ENCODE assay signal across 22 cellular contexts in genomic region chr5:1555808-1556681, GRCh38. TPM values are rescaled to one million over a fixed set of nuclear protein-coding genes. Genes with fewer than 3 reads are reported as not detected.
DNase-seq lines count a peak whose midpoint lies in the region; ATAC-seq and TF ChIP-seq lines count a peak whose summit lies in the region.
"Had no signal": no experiment of that assay in that cellular context is flagged by ENCODE, and none has a peak within 500 bp of the region (broad histone marks: within the 10 kb centered on the region; RNA-seq: fewer than 3 reads in every experiment).

No MANE protein-coding gene starts in this region.

- H3K27ac ChIP-seq in PC-9 (no peak overlapping the region), lower lobe of right lung (peak overlapping the region; percentile 86), transverse colon (no peak overlapping the region)
- H3K27ac ChIP-seq: 22Rv1, epithelial cell of prostate, SJCRH30, testis had no signal

- H3K27me3 ChIP-seq in PC-9 (ENCODE audit: insufficient read depth, low read depth) (peaks cover 25% of the 10 kb centered on the region), lower lobe of right lung (ENCODE audit: low read depth) (no peaks in the 10 kb centered on the region), transverse colon (no peaks in the 10 kb centered on the region)
- H3K27me3 ChIP-seq: SJCRH30, testis had no signal

- in situ Hi-C loops in transverse colon (cut with MboI; ENCODE audit: low pct_ligation_motif_present in 1 of 4, low pct_unique_long_range_greater_than_20kb in 1 of 4, low sequenced_read_pairs in 3 of 4): no loop called here

- H4K20me1 ChIP-seq in PC-9 (ENCODE audit: insufficient read depth): no peaks in the 10 kb centered on the region

- H3K4me1 ChIP-seq in PC-9 (replicated peaks; ENCODE audit: insufficient read depth): peaks cover 26% of the 10 kb centered on the region
- peaks cover 45% of the 10 kb centered on the region for H3K4me1 ChIP-seq in lower lobe of right lung
- H3K4me1 ChIP-seq in transverse colon: peaks cover 0 to 4% (median 0%) of the 10 kb centered on the region in 4 donors
- H3K4me1 ChIP-seq: testis had no signal

- TF ChIP-seq CTCF in PC-9 (conservative IDR thresholded peaks at IDR 0.05) (no peak), lower lobe of right lung (IDR thresholded peaks at IDR 0.05) (no peak), transverse colon (IDR thresholded peaks at IDR 0.05) (no peak)

- POLR2A ChIA-PET in PC-9 (lab: Charles Lee; ENCODE audit: unreplicated experiment): interaction anchor here (0.5 to 1.1 kb wide), 4 partner anchors 12 to 228 kb away, joined by 3 to 7 read pairs (median 6); no protein-coding TSS in a partner anchor

- WGBS in transverse colon (ENCODE audit: low coverage in 1 of 2), 2 donors: 80 to 85% methylated on average over 1 to 22 of the region's 23 CpGs

- H3K4me2 ChIP-seq in PC-9: peak overlapping the region; percentile 65
- H3K4me2 ChIP-seq: GM23338 had no signal

- DNase-seq in DMS53 (lab: John Stamatoyannopoulos, UW): peak; percentile 79
- no peak for DNase-seq in DMS53 treated with DMSO at 0.1 percent for 48 hours (lab: John Stamatoyannopoulos, UW; ENCODE audit: unreplicated experiment)
- no peak for DNase-seq in PC-9
- DNase-seq in lower lobe of right lung: no peak
- DNase-seq in transverse colon: peak; percentile 7
- DNase-seq in activated gamma-delta T cell treated with Interleukin-2 at 50 U/mL for 16 hours: no peak
- DNase-seq in activated effector memory CD4-positive, alpha-beta T cell treated with anti-CD3 and anti-CD28 coated beads, Interleukin-2, amount 50 U/mL, for 16 hours: no peak
- DNase-seq: activated CD4-positive, CD25-positive, alpha-beta regulatory T cell; activated CD8-positive, alpha-beta T cell treated with anti-CD3 and anti-CD28 coated beads for 36 hours; activated naive CD4-positive, alpha-beta T cell; activated T-cell treated with anti-CD3 and anti-CD28 coated beads, Interleukin-2, amount 50 U/mL, for 24 hours; CD4-positive, alpha-beta memory T cell; NCI-H1694 treated with DMSO at 0.1 percent for 48 hours; NCI-H2171 treated with DMSO at 0.1 percent for 48 hours; NCI-H526; stimulated activated naive CD8-positive, alpha-beta T cell treated with anti-CD3 and anti-CD28 coated beads, Interleukin-15, Interleukin-2, amounts not matched to agents 100 U/mL and 50 U/mL, for 24 hours had no signal

- no peaks in the 10 kb centered on the region for H3K79me2 ChIP-seq in PC-9 (ENCODE audit: low read depth)

- ATAC-seq in lower lobe of right lung (no peak), HG03342 (IDR thresholded peaks at IDR 0.05; ENCODE audit: unreplicated experiment) (no peak)
- ATAC-seq: activated CD8-positive, alpha-beta T cell treated with anti-CD3 and anti-CD28 coated beads for 36 hours; GM23338; stimulated activated naive CD8-positive, alpha-beta T cell treated with anti-CD3 and anti-CD28 coated beads, Interleukin-15, Interleukin-2, amounts not matched to agents 100 U/mL and 50 U/mL, for 24 hours had no signal

- TF ChIP-seq EP300 in transverse colon (IDR thresholded peaks at IDR 0.05; ENCODE audit: low read depth): no peak

- H3K9me3 ChIP-seq in PC-9 (ENCODE audit: insufficient read depth, low read depth) (no peaks in the 10 kb centered on the region), lower lobe of right lung (no peaks in the 10 kb centered on the region), transverse colon (no peaks in the 10 kb centered on the region)
- H3K9me3 ChIP-seq: SJCRH30, testis had no signal

- H3K4me3 ChIP-seq in PC-9 (no peak overlapping the region), lower lobe of right lung (no peak overlapping the region), transverse colon (no peak overlapping the region)
- H3K4me3 ChIP-seq: GM23338, SJCRH30, testis had no signal

- peaks cover 18% of the 10 kb centered on the region; the same call in 1 of the 2 replicates for H3F3A ChIP-seq in PC-9 (ENCODE audit: insufficient read depth, low read depth)

- BruUV-seq in PC-9 (replicated peaks; lab: Mats Ljungman, UMichigan): no TSS peak

- TF ChIP-seq POLR2A in transverse colon (IDR thresholded peaks at IDR 0.05): no peak

- CTCF ChIA-PET in PC-9 (lab: Charles Lee): interaction anchor here (1.4 kb wide), 1 partner anchor 44 kb away, joined by 4 read pairs; no protein-coding TSS in a partner anchor

- intact Hi-C loops in PC-9 (cut with micrococcal nuclease; ENCODE audit: unreplicated experiment) (loop anchor here (1.0 to 2.0 kb wide), 7 partner anchors 8 to 1170 kb away; no protein-coding TSS in a partner anchor), lower lobe of right lung (cut with DNase I) (no loop called here), transverse colon (cut with DNase I; ENCODE audit: low total_unique reads) (no loop called here)

- H3K36me3 ChIP-seq in PC-9 (ENCODE audit: low read depth) (no peaks in the 10 kb centered on the region), lower lobe of right lung (no peaks in the 10 kb centered on the region), transverse colon (no peaks in the 10 kb centered on the region)
- H3K36me3 ChIP-seq: SJCRH30 had no signal

- H2AFZ ChIP-seq in PC-9: no peak overlapping the region
- H2AFZ ChIP-seq: GM23338 had no signal

- H3K9me2 ChIP-seq in PC-9 (ENCODE audit: insufficient read depth): no peaks in the 10 kb centered on the region

RNA-seq across cellular contexts. Expression of gene LPCAT1, which starts 32.3 kb away (rescaled TPM):
- total RNA-seq in PC-9 (2021) (90.6 and 96.1 TPM in 2 replicates), lower lobe of right lung (475 TPM), transverse colon (10 to 100 TPM in 3 of 4 donors, 1 to 10 TPM in 1; 10.0 to 50.5 (median 21.0) TPM)

Comparison
In these comparisons a context has a peak if more than half of its experiments do, and no peak if none do; other contexts are left out.
1. DNase-seq: peak in DMS53 (single experiment) and transverse colon (single experiment); none in DMS53 treated with DMSO at 0.1 percent for 48 hours (single experiment), PC-9 (0 of 2), lower lobe of right lung (single experiment), activated gamma-delta T cell treated with Interleukin-2 at 50 U/mL for 16 hours (single experiment) and activated effector memory CD4-positive, alpha-beta T cell treated with anti-CD3 and anti-CD28 coated beads, Interleukin-2, amount 50 U/mL, for 16 hours (single experiment).